ENCODE assay signal across 14 cellular contexts in the genomic region with DNA sequence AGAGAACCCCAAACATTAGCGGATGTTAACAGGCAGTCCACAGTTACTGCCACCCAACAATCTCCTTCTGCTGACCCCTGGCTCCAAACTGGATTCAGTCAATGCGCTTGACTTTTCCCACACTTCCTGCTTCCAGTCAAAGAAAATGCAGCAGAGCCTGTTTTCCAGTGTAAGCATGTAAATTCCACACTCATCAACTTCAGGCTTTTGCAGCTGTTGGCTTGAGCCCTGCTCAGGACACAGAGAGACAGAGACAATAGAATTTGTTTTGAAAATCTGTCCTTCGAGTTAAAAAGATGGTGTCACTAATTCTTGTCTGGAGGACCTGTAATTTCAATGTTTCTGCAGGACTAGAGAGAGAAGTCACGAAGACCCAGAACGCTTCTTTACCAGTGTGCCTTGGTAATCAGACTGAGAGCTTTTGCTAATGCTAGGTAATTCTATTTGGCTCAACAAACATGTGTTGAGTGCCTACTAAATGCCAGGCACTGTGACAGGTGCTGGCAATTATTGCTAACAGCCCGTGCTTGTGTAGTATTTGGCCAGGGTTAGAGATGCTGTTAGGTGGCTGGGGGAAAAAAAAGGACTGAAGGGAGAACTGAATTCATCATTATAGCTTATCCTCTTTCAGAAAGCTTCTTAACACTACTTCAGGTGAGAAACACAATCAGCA. TPM values are rescaled to one million over a fixed set of nuclear protein-coding genes. Genes with fewer than 3 reads are reported as not detected.
DNase-seq lines count a peak whose midpoint lies in the region; ATAC-seq, FAIRE-seq and TF ChIP-seq lines count a peak whose summit lies in the region.
"Had no signal": no experiment of that assay in that cellular context is flagged by ENCODE, and none has a peak within 500 bp of the region (broad histone marks: within the 10 kb centered on the region; RNA-seq: fewer than 3 reads in every experiment).

No MANE protein-coding gene starts in this region.

- 83% methylated on average over 6 of the region's 6 CpGs for WGBS in HUES64
- WGBS in mesenchymal stem cell = 58% methylated on average over 6 of the region's 6 CpGs

- peak overlapping the region; percentile 45 for H2BK120ac ChIP-seq in mesenchymal stem cell (ENCODE audit: low read depth, low read length)

- H2BK15ac ChIP-seq in mesenchymal stem cell (ENCODE audit: low read depth, poor library complexity, severe bottlenecking) = peak overlapping the region; percentile 74

- peak overlapping the region; percentile 48 to 69 for H2BK12ac ChIP-seq in mesenchymal stem cell (ENCODE audit: low read length in 2 of 2)

- no peak overlapping the region for H3K9ac ChIP-seq in HUES64 (ENCODE audit: low read depth, low read length)
- no peak overlapping the region for H3K9ac ChIP-seq in mesenchymal stem cell (ENCODE audit: low read length)

- no peak overlapping the region for H3K4me2 ChIP-seq in mesenchymal stem cell (ENCODE audit: low read length, poor library complexity, severe bottlenecking)

- DNase-seq in COLO668 (lab: John Stamatoyannopoulos, UW; ENCODE audit: unreplicated experiment) (peak; percentile 26), NCI-H774 (lab: John Stamatoyannopoulos, UW) (peak; percentile 97), mesenchymal stem cell (peak; percentile 59), H54 (ENCODE audit: insufficient read length, low spot score) (no peak)
- no peak for DNase-seq in activated CD4-positive, alpha-beta memory T cell treated with anti-CD3 and anti-CD28 coated beads for 36 hours
- DNase-seq: activated naive CD4-positive, alpha-beta T cell treated with anti-CD3 and anti-CD28 coated beads, Interleukin-2, amount 10 ng/mL, durations not matched to agents 7 days and 5 days; effector memory CD4-positive, alpha-beta T cell; NCI-H1930; small intestine; stimulated activated naive CD8-positive, alpha-beta T cell treated with anti-CD3 and anti-CD28 coated beads, Interleukin-15, Interleukin-2, amounts not matched to agents 100 U/mL and 50 U/mL, for 24 hours had no signal

- H3K27ac ChIP-seq in HUES64 (ENCODE audit: low read depth, low read length) (peak overlapping the region; percentile 19; the same call in 1 of the 2 replicates), mesenchymal stem cell (ENCODE audit: low read length, poor library complexity, severe bottlenecking) (no peak overlapping the region)

- H3K14ac ChIP-seq in mesenchymal stem cell (ENCODE audit: low read length in 2 of 2) = no peak overlapping the region

- no peak overlapping the region for H3K27ac Mint-ChIP-seq in activated CD4-positive, alpha-beta memory T cell treated with anti-CD3 and anti-CD28 coated beads for 36 hours
- H3K27ac Mint-ChIP-seq: activated naive CD4-positive, alpha-beta T cell treated with anti-CD3 and anti-CD28 coated beads, Interleukin-2, amount 10 ng/mL, durations not matched to agents 7 days and 5 days; brain had no signal

- peaks cover 2% of the 10 kb centered on the region for H3K79me1 ChIP-seq in mesenchymal stem cell (replicated peaks; ENCODE audit: low read length, poor library complexity, severe bottlenecking)

- TF ChIP-seq POLR2A in H54 (IDR thresholded peaks at IDR 0.05; ENCODE audit: low read depth, low read length) = no peak

- H4K8ac ChIP-seq in mesenchymal stem cell (ENCODE audit: low read length) = peak overlapping the region; percentile 5

- H3K18ac ChIP-seq in mesenchymal stem cell (ENCODE audit: low read depth in 1 of 2, low read length in 2 of 2) = peak overlapping the region; percentile 64 to 67

- H3K4me3 Mint-ChIP-seq in activated CD4-positive, alpha-beta memory T cell treated with anti-CD3 and anti-CD28 coated beads for 36 hours = no peak overlapping the region
- H3K4me3 Mint-ChIP-seq: activated naive CD4-positive, alpha-beta T cell treated with anti-CD3 and anti-CD28 coated beads, Interleukin-2, amount 10 ng/mL, durations not matched to agents 7 days and 5 days; brain had no signal

- peak overlapping the region; percentile 40 to 47 for H3K4ac ChIP-seq in mesenchymal stem cell (ENCODE audit: low read depth in 1 of 2, low read length in 2 of 2)

- no peak for FAIRE-seq in H54 (lab: Jason Lieb, UNC)
- FAIRE-seq: small intestine had no signal

- peaks cover 9% of the 10 kb centered on the region for H3K4me1 ChIP-seq in HUES64 (ENCODE audit: insufficient read depth, low read length)
- peaks cover 3% of the 10 kb centered on the region for H3K4me1 ChIP-seq in mesenchymal stem cell (ENCODE audit: control insufficient read depth, insufficient read depth, low read depth, low read length)

- no peaks in the 10 kb centered on the region for H3K4me1 Mint-ChIP-seq in activated CD4-positive, alpha-beta memory T cell treated with anti-CD3 and anti-CD28 coated beads for 36 hours (ENCODE audit: low read depth)
- H3K4me1 Mint-ChIP-seq: brain had no signal

- H3K27me3 ChIP-seq in HUES64 (ENCODE audit: insufficient read depth, low read length) = peaks cover 84% of the 10 kb centered on the region
- no peaks in the 10 kb centered on the region for H3K27me3 ChIP-seq in mesenchymal stem cell (ENCODE audit: control insufficient read depth in 1 of 2, insufficient read depth in 1 of 2, low read length in 2 of 2)

- no peaks in the 10 kb centered on the region for H3K36me3 Mint-ChIP-seq in activated CD4-positive, alpha-beta memory T cell treated with anti-CD3 and anti-CD28 coated beads for 36 hours
- H3K36me3 Mint-ChIP-seq: activated naive CD4-positive, alpha-beta T cell treated with anti-CD3 and anti-CD28 coated beads, Interleukin-2, amount 10 ng/mL, durations not matched to agents 7 days and 5 days; brain had no signal

- POLR2A ChIA-PET in activated CD4-positive, alpha-beta memory T cell treated with anti-CD3 and anti-CD28 coated beads for 36 hours (lab: Charles Lee) = no interaction called here

- no peak overlapping the region for H2BK5ac ChIP-seq in mesenchymal stem cell (ENCODE audit: low read depth, low read length, poor library complexity, severe bottlenecking)

- H3K9me3 Mint-ChIP-seq in activated CD4-positive, alpha-beta memory T cell treated with anti-CD3 and anti-CD28 coated beads for 36 hours = no peaks in the 10 kb centered on the region
- H3K9me3 Mint-ChIP-seq: activated naive CD4-positive, alpha-beta T cell treated with anti-CD3 and anti-CD28 coated beads, Interleukin-2, amount 10 ng/mL, durations not matched to agents 7 days and 5 days had no signal

- H3K36me3 ChIP-seq in HUES64 (ENCODE audit: insufficient read depth, low read length) (no peaks in the 10 kb centered on the region), mesenchymal stem cell (ENCODE audit: control insufficient read depth in 1 of 2, insufficient read depth in 2 of 2, low read depth in 1 of 2, low read length in 2 of 2) (no peaks in the 10 kb centered on the region)

- intact Hi-C loops in activated CD4-positive, alpha-beta memory T cell treated with anti-CD3 and anti-CD28 coated beads for 36 hours (cut with micrococcal nuclease) = loop anchor here (2.0 kb wide), 1 partner anchor 64 kb away; no protein-coding TSS in a partner anchor

- H3K23ac ChIP-seq in mesenchymal stem cell (ENCODE audit: low read length in 2 of 2) = no peak overlapping the region

- CTCF ChIA-PET in activated CD4-positive, alpha-beta memory T cell treated with anti-CD3 and anti-CD28 coated beads for 36 hours (lab: Charles Lee) = interaction anchor here (0.8 to 1.5 kb wide), 2 partner anchors 95 to 162 kb away, joined by 3 to 5 read pairs; no protein-coding TSS in a partner anchor

- H2AFZ ChIP-seq in mesenchymal stem cell (ENCODE audit: low read depth, low read length) = no peak overlapping the region

- no peak overlapping the region for H2AK5ac ChIP-seq in mesenchymal stem cell (ENCODE audit: low read length, severe bottlenecking)

- H3K27me3 Mint-ChIP-seq in activated CD4-positive, alpha-beta memory T cell treated with anti-CD3 and anti-CD28 coated beads for 36 hours = peaks cover 9% of the 10 kb centered on the region

- H3K9me3 ChIP-seq in HUES64 (ENCODE audit: insufficient read depth, low read depth, low read length) (no peaks in the 10 kb centered on the region), mesenchymal stem cell (ENCODE audit: control insufficient read depth, low read length) (no peaks in the 10 kb centered on the region)

- H4K91ac ChIP-seq in mesenchymal stem cell (ENCODE audit: low read length) = no peak overlapping the region

- no peak overlapping the region for H3K4me3 ChIP-seq in HUES64 (ENCODE audit: low read length)
- no peak overlapping the region for H3K4me3 ChIP-seq in mesenchymal stem cell (ENCODE audit: insufficient read depth in 1 of 2, low read depth in 1 of 2, low read length in 2 of 2)

- ATAC-seq in HG02970 (IDR thresholded peaks at IDR 0.05; ENCODE audit: low FRiP score, unreplicated experiment) (no peak), HG03196 (IDR thresholded peaks at IDR 0.05; ENCODE audit: unreplicated experiment) (no peak)
- ATAC-seq: stimulated activated naive CD8-positive, alpha-beta T cell treated with anti-CD3 and anti-CD28 coated beads, Interleukin-15, Interleukin-2, amounts not matched to agents 100 U/mL and 50 U/mL, for 24 hours had no signal

RNA-seq across cellular contexts. Expression of gene HOXB1, which starts 32.5 kb away (rescaled TPM):
- polyA plus RNA-seq in HUES64 (2013, experiment 1 of 2) = 16.3 TPM
- polyA plus RNA-seq in HUES64 (2013, experiment 2 of 2) = 23.6 TPM
- polyA plus RNA-seq in mesenchymal stem cell (2013, experiment 1 of 2) = not detected
- not detected for polyA plus RNA-seq in mesenchymal stem cell (2013, experiment 2 of 2)
- total RNA-seq in activated CD4-positive, alpha-beta memory T cell treated with anti-CD3 and anti-CD28 coated beads for 36 hours = not detected
- polyA plus RNA-seq: small intestine had no signal

RNA-seq across cellular contexts. Expression of gene HOXB2, which starts 46.6 kb away (rescaled TPM):
- polyA plus RNA-seq in HUES64 (2013, experiment 1 of 2) = 24.6 TPM
- polyA plus RNA-seq in HUES64 (2013, experiment 2 of 2) = 44.5 TPM
- polyA plus RNA-seq in mesenchymal stem cell (2013, experiment 1 of 2) = 51.3 TPM
- 53.0 TPM for polyA plus RNA-seq in mesenchymal stem cell (2013, experiment 2 of 2)
- total RNA-seq in activated CD4-positive, alpha-beta memory T cell treated with anti-CD3 and anti-CD28 coated beads for 36 hours = 10 to 100 TPM; 13.3 to 16.8 TPM

Comparison
In these comparisons a context has a peak if more than half of its experiments do, and no peak if none do; other contexts are left out.
1. DNase-seq: peak in COLO668 (single experiment), NCI-H774 (single experiment) and mesenchymal stem cell (single experiment); none in H54 (single experiment) and activated CD4-positive, alpha-beta memory T cell treated with anti-CD3 and anti-CD28 coated beads for 36 hours (single experiment).